In the genomic region with DNA sequence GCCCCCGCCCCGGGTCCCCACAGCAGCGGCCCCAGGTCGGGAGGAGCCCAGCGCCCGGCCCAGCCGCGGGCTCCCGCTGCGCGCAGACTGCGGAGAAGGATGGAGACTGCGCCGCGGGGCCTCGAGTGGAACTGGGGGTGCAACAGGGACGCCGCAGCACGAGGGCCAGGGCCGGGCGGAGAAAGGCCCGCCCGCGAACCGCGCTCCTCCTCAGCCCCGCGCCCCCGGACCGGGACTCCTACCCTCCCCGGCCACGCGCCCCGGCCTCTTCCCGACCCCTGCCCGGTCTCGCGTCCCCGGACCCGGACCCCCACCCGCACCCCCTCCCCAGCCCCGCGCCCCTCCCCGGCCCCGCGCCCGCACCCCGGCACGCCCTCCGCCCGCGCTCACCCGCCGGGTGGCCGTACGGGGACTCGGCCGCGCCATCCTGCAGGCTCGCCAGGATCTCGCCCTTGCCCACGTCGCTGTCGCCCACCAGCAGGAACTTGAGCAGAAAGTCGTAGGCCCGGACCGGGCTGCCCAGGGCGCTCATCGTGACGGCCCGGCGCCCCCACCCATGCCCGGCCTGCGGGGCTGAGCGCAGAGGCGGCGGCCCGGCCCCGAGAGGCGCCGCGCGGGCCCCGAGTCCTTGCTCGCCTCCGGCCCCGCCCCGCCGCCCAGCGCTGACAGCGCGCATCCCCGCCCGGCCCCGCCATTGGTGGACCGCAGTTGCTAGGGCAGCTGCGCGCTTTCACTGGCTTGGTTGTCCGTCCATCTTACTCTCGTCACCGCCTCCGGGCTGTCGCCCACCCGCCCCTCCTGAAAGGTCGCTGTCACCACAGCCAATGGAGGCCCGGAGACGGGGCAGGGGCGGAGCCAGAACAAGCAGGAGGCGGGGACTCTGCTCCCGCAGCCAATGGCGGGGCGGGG, we compare ENCODE assay signal across 8 cellular contexts. TPM values are rescaled to one million over a fixed set of nuclear protein-coding genes. Genes with fewer than 3 reads are reported as not detected.
DNase-seq lines count a peak whose midpoint lies in the region; ATAC-seq lines count a peak whose summit lies in the region.

A gene with protein sequence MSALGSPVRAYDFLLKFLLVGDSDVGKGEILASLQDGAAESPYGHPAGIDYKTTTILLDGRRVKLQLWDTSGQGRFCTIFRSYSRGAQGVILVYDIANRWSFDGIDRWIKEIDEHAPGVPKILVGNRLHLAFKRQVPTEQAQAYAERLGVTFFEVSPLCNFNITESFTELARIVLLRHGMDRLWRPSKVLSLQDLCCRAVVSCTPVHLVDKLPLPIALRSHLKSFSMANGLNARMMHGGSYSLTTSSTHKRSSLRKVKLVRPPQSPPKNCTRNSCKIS (minus strand): TSS at position 634 of the 909 bp plus-strand sequence. CDS start 102 bp downstream, at position 532.

- ATAC-seq in GM19328 (IDR thresholded peaks at IDR 0.05; ENCODE audit: unreplicated experiment) (peak; percentile 96), HG03460 (IDR thresholded peaks at IDR 0.05; ENCODE audit: unreplicated experiment) (peak; percentile 95)

- peak; percentile 61 to 99 (median 98) for DNase-seq in C1 segment of cervical spinal cord (lab: John Stamatoyannopoulos, UW)
- DNase-seq in NCI-H524 treated with DMSO at 0.1 percent for 48 hours (lab: John Stamatoyannopoulos, UW) = peak; percentile 58
- peak; percentile 94 to 98 for DNase-seq in activated CD4-positive, alpha-beta T cell treated with anti-CD3 and anti-CD28 coated beads, Interleukin-2, amount 50 U/mL, for 24 hours (ENCODE audit: low read depth in 1 of 2, low spot score in 1 of 2)
- peak; percentile 99 for DNase-seq in dermis blood vessel endothelial cell
- peak; percentile 99 for DNase-seq in left kidney (ENCODE audit: low read depth, low spot score)
- peak; percentile 96 to 98 for DNase-seq in stimulated activated CD4-positive, alpha-beta T cell treated with anti-CD3 and anti-CD28 coated beads, Interleukin-1b, Interleukin-23, amount 100 ng/mL, for 4 hours (ENCODE audit: low read depth in 2 of 2)

RNA-seq across cellular contexts. Expression of the gene that starts here (rescaled TPM):
- total RNA-seq in dermis blood vessel endothelial cell = 5.8 and 8.9 TPM in 2 replicates

Comparison
In these comparisons a context has a peak if more than half of its experiments do, and no peak if none do; other contexts are left out.
1. Peak in every context shown above with its lines: DNase-seq and ATAC-seq.